ENCODE assay signal across 1 cellular context in the genomic region with DNA sequence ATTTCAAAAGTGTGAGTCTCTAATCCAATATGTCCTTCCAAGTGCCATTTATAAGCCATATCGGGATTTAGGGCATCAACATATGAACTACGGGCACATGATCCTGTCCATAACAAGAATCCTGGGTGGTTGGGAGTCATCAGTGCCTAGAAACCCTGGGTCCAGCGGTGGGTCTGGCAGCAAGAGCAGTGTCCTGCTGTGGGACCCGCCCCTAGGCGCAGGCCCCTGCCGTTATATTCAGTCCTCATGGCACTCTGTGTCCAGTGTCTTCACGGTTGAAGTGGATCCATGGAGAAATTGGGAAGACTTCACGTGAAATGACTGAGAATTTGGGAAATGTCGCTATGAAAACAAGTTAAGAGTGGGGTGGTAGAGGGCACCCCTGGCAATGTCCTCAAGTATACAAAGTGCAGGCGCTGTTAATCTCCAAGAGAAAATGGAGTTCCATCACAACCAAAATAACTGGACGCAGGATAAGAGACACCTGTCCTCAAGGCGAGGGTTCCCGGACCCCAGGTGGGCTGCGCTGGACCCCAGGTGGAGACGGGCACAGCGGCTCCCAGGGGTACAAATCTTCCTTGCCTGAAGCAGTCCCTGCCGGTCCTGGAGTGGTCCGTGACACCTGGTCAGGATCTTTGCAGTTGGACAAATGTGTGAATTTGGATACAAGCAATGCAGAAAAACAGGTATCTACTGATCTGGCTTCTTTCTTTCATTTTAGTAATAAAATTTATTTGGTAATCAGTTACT.
TF ChIP-seq lines count a peak whose summit lies in the region.

No MANE protein-coding gene starts in this region.

TF ChIP-seq in H1, 55 proteins besides CTCF, POLR2A, EP300 and RAD21:
- TF ChIP-seq RFX5 (IDR thresholded peaks at IDR 0.05; ENCODE audit: borderline replicate concordance, low read depth, low read length) = no peak
- TF ChIP-seq RXRA (IDR thresholded peaks at IDR 0.05; ENCODE audit: insufficient read depth, low read depth, low read length) = no peak
- TF ChIP-seq PHF8 (conservative IDR thresholded peaks at IDR 0.05; ENCODE audit: low read depth, low read length) = no peak
- TF ChIP-seq CHD2 (IDR thresholded peaks at IDR 0.05; ENCODE audit: low read length) = no peak
- TF ChIP-seq CTBP2 (IDR thresholded peaks at IDR 0.05; ENCODE audit: borderline replicate concordance, insufficient read depth, insufficient read length, low read length) = no peak
- TF ChIP-seq JUND (IDR thresholded peaks at IDR 0.05; ENCODE audit: low read length) = no peak
- no peak for TF ChIP-seq CBX5 (IDR thresholded peaks at IDR 0.05; ENCODE audit: low read depth, low read length)
- TF ChIP-seq RBBP5 (IDR thresholded peaks at IDR 0.05; ENCODE audit: borderline replicate concordance, low read depth, low read length) = no peak
- TF ChIP-seq RNF2 (IDR thresholded peaks at IDR 0.05; ENCODE audit: borderline replicate concordance, low read depth, low read length, missing control alignments, poor library complexity, severe bottlenecking) = no peak
- TF ChIP-seq EGR1 (IDR thresholded peaks at IDR 0.05; ENCODE audit: borderline replicate concordance, low read depth, low read length) = no peak
- TF ChIP-seq GTF2F1 (IDR thresholded peaks at IDR 0.05; ENCODE audit: borderline replicate concordance, low read depth, low read length) = no peak
- TF ChIP-seq NRF1 (IDR thresholded peaks at IDR 0.05; ENCODE audit: low read depth, low read length) = no peak
- TF ChIP-seq, protein P1, sequence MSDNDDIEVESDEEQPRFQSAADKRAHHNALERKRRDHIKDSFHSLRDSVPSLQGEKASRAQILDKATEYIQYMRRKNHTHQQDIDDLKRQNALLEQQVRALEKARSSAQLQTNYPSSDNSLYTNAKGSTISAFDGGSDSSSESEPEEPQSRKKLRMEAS (IDR thresholded peaks at IDR 0.05) = no peak
- no peak for TF ChIP-seq SP2 (IDR thresholded peaks at IDR 0.05; ENCODE audit: low read length)
